ENCODE assay signal across 8 cellular contexts in the genomic region with DNA sequence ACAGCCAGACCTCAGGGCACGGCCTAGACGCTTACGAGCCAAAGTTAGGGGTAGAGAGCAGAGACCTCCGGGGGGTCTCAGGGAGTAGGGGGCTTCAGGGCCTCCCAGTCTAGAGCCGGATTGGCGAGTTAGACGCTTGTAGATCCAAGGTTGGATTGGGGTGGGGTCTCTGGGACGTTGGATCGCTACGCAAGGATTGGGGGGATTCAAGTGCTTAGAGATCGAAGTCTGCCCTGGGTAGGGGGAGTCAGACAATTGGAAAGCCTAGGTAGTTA. TPM values are rescaled to one million over a fixed set of nuclear protein-coding genes. Genes with fewer than 3 reads are reported as not detected.
DNase-seq lines count a peak whose midpoint lies in the region; ATAC-seq, FAIRE-seq and TF ChIP-seq lines count a peak whose summit lies in the region.

No MANE protein-coding gene starts in this region.

- H3K27ac Mint-ChIP-seq in CD4-positive, alpha-beta T cell, result peak overlapping the region; percentile 100

- H3K9me3 ChIP-seq in CD4-positive, alpha-beta T cell (ENCODE audit: control insufficient read depth, low read length), result no peaks in the 10 kb centered on the region

- intact Hi-C loops in CD4-positive, alpha-beta T cell (cut with DNase I, micrococcal nuclease), result loop anchor here (1.0 to 10.0 kb wide), 19 partner anchors 41 to 1299 kb away; partner anchors contain the start of genes PRELID3B (in 2 of the 2), GNAS (in 1 of the 2), GNAS-AS1 (in 1 of the 2) and NELFCD (in 1 of the 2)

- POLR2A ChIA-PET in CD4-positive, alpha-beta T cell (lab: Charles Lee), result interaction anchor here (0.5 to 4.6 kb wide), 26 partner anchors 9 to 1289 kb away, joined by 3 to 99 read pairs (median 5); partner anchors contain the start of genes ATP5F1E, FAM217B, GNAS and GNAS-AS1

- no peaks in the 10 kb centered on the region for H3K9me3 Mint-ChIP-seq in CD4-positive, alpha-beta T cell

- DNase-seq in CD4-positive, alpha-beta T cell, result no peak
- DNase-seq in NCI-H1105 treated with DMSO at 0.1 percent for 48 hours (lab: John Stamatoyannopoulos, UW) (peak; percentile 41), cardiac fibroblast (ENCODE audit: low read depth in 2 of 2) (no peak), middle frontal gyrus (ENCODE audit: extremely low spot score, low spot score) (peak; percentile 13), GM19240 (ENCODE audit: insufficient read length, low spot score) (no peak), NCI-H524 treated with DMSO at 0.1 percent for 48 hours (lab: John Stamatoyannopoulos, UW) (no peak), GM12891 (ENCODE audit: insufficient read length, low spot score) (no peak), omental fat pad (ENCODE audit: low spot score) (no peak)

- TF ChIP-seq POLR2A in GM12891 (IDR thresholded peaks at IDR 0.05; ENCODE audit: low read depth, low read length), result no peak

- CTCF ChIA-PET in CD4-positive, alpha-beta T cell (lab: Charles Lee), result interaction anchor here (0.5 to 3.4 kb wide), 16 partner anchors 9 to 1267 kb away, joined by 3 to 62 read pairs (median 5); partner anchors contain the start of genes GNAS and NPEPL1

- H3K36me3 Mint-ChIP-seq in CD4-positive, alpha-beta T cell (ENCODE audit: low read depth), result peaks cover 35% of the 10 kb centered on the region

- FAIRE-seq in GM12891 (lab: Jason Lieb, UNC), result no peak

- no peaks in the 10 kb centered on the region for H3K27me3 ChIP-seq in CD4-positive, alpha-beta T cell (ENCODE audit: control insufficient read depth, insufficient read depth, low read length)

- H3K4me3 ChIP-seq in cardiac fibroblast (replicated peaks in 1 of 2; ENCODE audit: low read depth in 2 of 2, low read length in 2 of 2), result peak overlapping the region; percentile 92 to 96

- peak overlapping the region; percentile 99 for H3K4me3 Mint-ChIP-seq in CD4-positive, alpha-beta T cell

- no peaks in the 10 kb centered on the region for H3K27me3 Mint-ChIP-seq in CD4-positive, alpha-beta T cell

- no peak for TF ChIP-seq CTCF in CD4-positive, alpha-beta T cell (IDR thresholded peaks at IDR 0.05)
- TF ChIP-seq CTCF in cardiac fibroblast (IDR thresholded peaks at IDR 0.05; ENCODE audit: low read depth, low read length) (no peak), omental fat pad (IDR thresholded peaks at IDR 0.05) (no peak)

- ATAC-seq in CD4-positive, alpha-beta T cell (ENCODE audit: poor library complexity), result no peak
- ATAC-seq in omental fat pad (ENCODE audit: low FRiP score), result no peak

- H3K27ac ChIP-seq in CD4-positive, alpha-beta T cell (ENCODE audit: low read depth, low read length), result peak overlapping the region; percentile 93

- peaks cover 33% of the 10 kb centered on the region for H3K4me1 Mint-ChIP-seq in CD4-positive, alpha-beta T cell (ENCODE audit: low read depth)

TF ChIP-seq in GM12891, 5 proteins besides CTCF, POLR2A, EP300 and RAD21:
- TF ChIP-seq PAX5 (IDR thresholded peaks at IDR 0.05; ENCODE audit: insufficient read depth, low read length, severe bottlenecking), result no peak
- TF ChIP-seq POU2F2 (IDR thresholded peaks at IDR 0.05; ENCODE audit: low read depth, low read length), result no peak
- TF ChIP-seq SPI1 (IDR thresholded peaks at IDR 0.05; ENCODE audit: low read depth, low read length), result no peak
- no peak for TF ChIP-seq TAF1 (IDR thresholded peaks at IDR 0.05; ENCODE audit: low read depth, low read length)
- TF ChIP-seq POLR2AphosphoS5 (IDR thresholded peaks at IDR 0.05; ENCODE audit: low read depth, low read length), result no peak; the same call in 1 of the 2 replicates
TF ChIP-seq in GM12891: peak in this region for 0.

RNA-seq across cellular contexts. Expression of gene STX16, which starts 0.4 kb away (rescaled TPM):
- total RNA-seq in CD4-positive, alpha-beta T cell, result 100 to 1,000 TPM; 179 to 181 TPM
- polyA plus RNA-seq in GM12891 (2012; ENCODE audit: low read depth, missing spikeins), result 55.3 TPM
- 10 to 100 TPM; 38.5 to 87.2 (median 49.1) TPM for total RNA-seq in omental fat pad

RNA-seq across cellular contexts. Expression of gene NPEPL1, which starts 41.1 kb away (rescaled TPM):
- total RNA-seq in CD4-positive, alpha-beta T cell, result 10 to 100 TPM; 58.3 to 61.1 TPM
- 28.0 TPM for polyA plus RNA-seq in GM12891 (2012; ENCODE audit: low read depth, missing spikeins)
- total RNA-seq in omental fat pad, result 10 to 100 TPM; 24.9 to 49.8 (median 27.9) TPM

Comparison
In these comparisons a context has a peak if more than half of its experiments do, and no peak if none do; other contexts are left out.
1. DNase-seq: peak in NCI-H1105 treated with DMSO at 0.1 percent for 48 hours (single experiment) and middle frontal gyrus (single experiment); none in CD4-positive, alpha-beta T cell (0 of 10), cardiac fibroblast (0 of 2), GM19240 (single experiment), NCI-H524 treated with DMSO at 0.1 percent for 48 hours (single experiment), GM12891 (single experiment) and omental fat pad (single experiment).